Comparison of ENCODE assay signal across 1 cellular context in genomic region chr3:185914911-185915629, GRCh38.
TF ChIP-seq lines count a peak whose summit lies in the region.

No MANE protein-coding gene starts in this region.

TF ChIP-seq in H1, 55 proteins besides CTCF, POLR2A, EP300 and RAD21:
- TF ChIP-seq RFX5 (IDR thresholded peaks at IDR 0.05; ENCODE audit: borderline replicate concordance, low read depth, low read length), result 0 out of 2 replicates have a peak, but pooled peaks have one; percentile 19
- no peak for TF ChIP-seq SIRT6 (IDR thresholded peaks at IDR 0.05; ENCODE audit: low read length)
- TF ChIP-seq CHD2 (IDR thresholded peaks at IDR 0.05; ENCODE audit: low read length), result no peak
